In genomic region chr1:168137515-168137821, GRCh38 we compare ENCODE assay signal across 8 cellular contexts. TPM values are rescaled to one million over a fixed set of nuclear protein-coding genes. Genes with fewer than 3 reads are reported as not detected.
DNase-seq lines count a peak whose midpoint lies in the region; ATAC-seq and TF ChIP-seq lines count a peak whose summit lies in the region.

No MANE protein-coding gene starts in this region.

- intact Hi-C loops in Right ventricle myocardium superior (cut with DNase I): no loop called here
- intact Hi-C loops in cardiac septum (cut with DNase I): no loop called here
- intact Hi-C loops in colonic mucosa (cut with DNase I): loop anchor here (5.0 kb wide), 1 partner anchor 45 kb away; no protein-coding TSS in a partner anchor

- H3K9me3 ChIP-seq in colonic mucosa: no peaks in the 10 kb centered on the region
- H3K9me3 ChIP-seq in mononuclear cell (ENCODE audit: low read depth, low read length): no peaks in the 10 kb centered on the region

- H3K27me3 ChIP-seq in colonic mucosa (no peaks in the 10 kb centered on the region), mononuclear cell (ENCODE audit: insufficient read depth, low read length) (peaks cover 44% of the 10 kb centered on the region)

- ATAC-seq in Right ventricle myocardium superior (ENCODE audit: poor library complexity) (peak; percentile 43), GM18858 (IDR thresholded peaks at IDR 0.05; ENCODE audit: unreplicated experiment) (no peak)

- peak overlapping the region; percentile 33 to 69 for H3K9ac ChIP-seq in colonic mucosa (ENCODE audit: low read depth in 2 of 2, low read length in 2 of 2)

- DNase-seq in Right ventricle myocardium superior: no peak
- DNase-seq in cardiac septum (ENCODE audit: low spot score): no peak
- no peak for DNase-seq in colonic mucosa
- DNase-seq in NCI-H82 treated with DMSO at 0.1 percent for 48 hours (lab: John Stamatoyannopoulos, UW; ENCODE audit: unreplicated experiment): no peak
- DNase-seq in islet precursor cell: no peak
- DNase-seq in HuH-7.5 (ENCODE audit: low spot score): no peak

- H3K27ac ChIP-seq in colonic mucosa: peak overlapping the region; percentile 34

- H3K4me1 ChIP-seq in colonic mucosa (peaks cover 6% of the 10 kb centered on the region), mononuclear cell (ENCODE audit: insufficient read depth, low read length) (peaks cover 17% of the 10 kb centered on the region)

- H3K4me3 ChIP-seq in colonic mucosa (peak overlapping the region; percentile 26), mononuclear cell (ENCODE audit: low read length) (peak overlapping the region; percentile 24)

- TF ChIP-seq CTCF in colonic mucosa (IDR thresholded peaks at IDR 0.05): no peak

- H3K36me3 ChIP-seq in colonic mucosa: no peaks in the 10 kb centered on the region

RNA-seq across cellular contexts. Expression of gene GPR161, which starts 0.7 kb away (rescaled TPM):
- 3.1 TPM for total RNA-seq in Right ventricle myocardium superior
- total RNA-seq in cardiac septum: 3.0 TPM
- 1 to 10 TPM; 2.5 to 3.2 TPM for total RNA-seq in colonic mucosa
- total RNA-seq in mononuclear cell: 0.10 TPM

RNA-seq across cellular contexts. Expression of gene TIPRL, which starts 41.3 kb away (rescaled TPM):
- total RNA-seq in Right ventricle myocardium superior (23.6 TPM), cardiac septum (30.4 TPM), colonic mucosa (10 to 100 TPM; 34.6 to 37.2 TPM), mononuclear cell (16.8 TPM)
